ENCODE assay signal across 8 cellular contexts in genomic region chr10:100186813-100187212, GRCh38. TPM values are rescaled to one million over a fixed set of nuclear protein-coding genes. Genes with fewer than 3 reads are reported as not detected.
DNase-seq lines count a peak whose midpoint lies in the region; ATAC-seq and TF ChIP-seq lines count a peak whose summit lies in the region.

No MANE protein-coding gene starts in this region.

- peak; percentile 47 for DNase-seq in D341Med (ENCODE audit: low spot score)
- peak; percentile 40 to 50 for DNase-seq in activated T-cell treated with anti-CD3 and anti-CD28 coated beads, Interleukin-2, amount 50 U/mL, for 48 hours
- peak; percentile 17 to 61 (median 60) for DNase-seq in right cardiac atrium
- DNase-seq in stimulated activated CD4-positive, alpha-beta T cell treated with anti-CD3 and anti-CD28 coated beads, Interleukin-15, amount 100 ng/mL, for 24 hours = peak; percentile 45
- no peak for DNase-seq in epidermal melanocyte (ENCODE audit: insufficient read length, low spot score)
- DNase-seq in cortex of kidney (lab: John Stamatoyannopoulos, UW) = no peak

- no peak overlapping the region for H2AFZ ChIP-seq in Loucy (ENCODE audit: low read length)

- H3K79me2 ChIP-seq in Loucy (ENCODE audit: insufficient read depth, low read length) = peaks cover 60% of the 10 kb centered on the region

- peaks cover 37% of the 10 kb centered on the region for H4K20me1 ChIP-seq in Loucy (ENCODE audit: insufficient read depth, low read length, poor library complexity, severe bottlenecking)

- peak overlapping the region; percentile 0 for H3K27ac ChIP-seq in right cardiac atrium (ENCODE audit: low read length)

- H3K9me3 ChIP-seq in Loucy (ENCODE audit: insufficient read depth, low read depth, low read length) (no peaks in the 10 kb centered on the region), right cardiac atrium (ENCODE audit: control insufficient read depth, low read length) (no peaks in the 10 kb centered on the region)

- H3K36me3 ChIP-seq in Loucy (ENCODE audit: insufficient read depth, low read length) = peaks cover 23% of the 10 kb centered on the region; the same call in 1 of the 2 replicates

- H3F3A ChIP-seq in Loucy (ENCODE audit: low read depth) = no peaks in the 10 kb centered on the region

- no peaks in the 10 kb centered on the region for H3K9me2 ChIP-seq in Loucy (replicated peaks; ENCODE audit: low read depth, low read length)

- WGBS in right cardiac atrium = 65% methylated on average over 14 of the region's 14 CpGs

- H3K27me3 ChIP-seq in Loucy (ENCODE audit: insufficient read depth, low read length, poor library complexity, severe bottlenecking) = no peaks in the 10 kb centered on the region
- no peaks in the 10 kb centered on the region for H3K27me3 ChIP-seq in right cardiac atrium (ENCODE audit: control insufficient read depth, insufficient read depth)

- peak overlapping the region; percentile 93 for H3K9ac ChIP-seq in Loucy (ENCODE audit: low read depth, low read length, poor library complexity, severe bottlenecking)

- H3K4me2 ChIP-seq in Loucy (ENCODE audit: low read depth, low read length, poor library complexity, severe bottlenecking) = peak overlapping the region; percentile 80

- no peak for ATAC-seq in right cardiac atrium
- no peak for ATAC-seq in HG02884 (IDR thresholded peaks at IDR 0.05; ENCODE audit: unreplicated experiment)

- H3K4me1 ChIP-seq in Loucy (ENCODE audit: insufficient read depth, low read length, poor library complexity, severe bottlenecking) (peaks cover 42% of the 10 kb centered on the region), right cardiac atrium (ENCODE audit: control insufficient read depth, insufficient read depth, low read length) (peaks cover 3% of the 10 kb centered on the region)

- intact Hi-C loops in right cardiac atrium (cut with DNase I) = no loop called here

- H3K4me3 ChIP-seq in Loucy (ENCODE audit: low read length, poor library complexity, severe bottlenecking) (peak overlapping the region; percentile 87), right cardiac atrium (ENCODE audit: low read length) (peak overlapping the region; percentile 98)

- no peak for TF ChIP-seq CTCF in Loucy (conservative IDR thresholded peaks at IDR 0.05; ENCODE audit: low read length)

RNA-seq across cellular contexts. Expression of gene ERLIN1, which starts 1.0 kb away (rescaled TPM):
- 10 to 100 TPM in 1 of 4 donors, 1 to 10 TPM in 3; 8.3 to 10.3 (median 9.3) TPM for total RNA-seq in right cardiac atrium
- polyA plus RNA-seq in right cardiac atrium = 3.4 TPM

RNA-seq across cellular contexts. Expression of gene CHUK, which starts 42.6 kb away (rescaled TPM):
- 10 to 100 TPM in 3 of 4 donors, 1 to 10 TPM in 1; 9.8 to 12.9 (median 10.3) TPM for total RNA-seq in right cardiac atrium
- polyA plus RNA-seq in right cardiac atrium = 6.0 TPM

Comparison
In these comparisons a context has a peak if more than half of its experiments do, and no peak if none do; other contexts are left out.
1. DNase-seq: peak in D341Med (single experiment), activated T-cell treated with anti-CD3 and anti-CD28 coated beads, Interleukin-2, amount 50 U/mL, for 48 hours (2 of 2), right cardiac atrium (3 of 3) and stimulated activated CD4-positive, alpha-beta T cell treated with anti-CD3 and anti-CD28 coated beads, Interleukin-15, amount 100 ng/mL, for 24 hours (single experiment); none in epidermal melanocyte (single experiment) and cortex of kidney (single experiment).